Comparison of ENCODE assay signal across 1 cellular context in genomic region chr1:109617291-109617801, GRCh38.
TF ChIP-seq lines count a peak whose summit lies in the region.

No MANE protein-coding gene starts in this region.

TF ChIP-seq in HepG2, 621 proteins besides CTCF, POLR2A, EP300 and RAD21 (continued from another document):
- TF ChIP-seq SKIL (CRISPR knock-in tag; IDR thresholded peaks at IDR 0.05; ENCODE audit: borderline replicate concordance) (no peak), FOSL1 (CRISPR knock-in tag; IDR thresholded peaks at IDR 0.05; ENCODE audit: borderline replicate concordance) (peak; percentile 75), TRAFD1 (CRISPR knock-in tag; IDR thresholded peaks at IDR 0.05; ENCODE audit: borderline replicate concordance) (no peak), ZNF343 (CRISPR knock-in tag; IDR thresholded peaks at IDR 0.05) (no peak), ATF3 (CRISPR knock-in tag; IDR thresholded peaks at IDR 0.05) (peak; percentile 60; the same call in 1 of the 2 replicates), SAFB2 (CRISPR knock-in tag; IDR thresholded peaks at IDR 0.05; ENCODE audit: borderline replicate concordance, low read depth) (no peak), BCL6 (CRISPR knock-in tag; IDR thresholded peaks at IDR 0.05) (no peak), SOX5 (CRISPR knock-in tag; IDR thresholded peaks at IDR 0.05; ENCODE audit: borderline replicate concordance) (peak; percentile 69; the same call in 1 of the 2 replicates), ZNF232 (CRISPR knock-in tag; IDR thresholded peaks at IDR 0.05; ENCODE audit: borderline replicate concordance) (no peak), HINFP (CRISPR knock-in tag; IDR thresholded peaks at IDR 0.05; ENCODE audit: low read depth) (no peak), SOX13 (IDR thresholded peaks at IDR 0.05) (no peak), SOX13 (CRISPR knock-in tag; conservative IDR thresholded peaks at IDR 0.05 in 1 of 2, IDR thresholded peaks at IDR 0.05 in 1 of 2) (peak in 1 of 2 experiments; percentile 70; a peak in 2 of 4 replicates), SP1 (IDR thresholded peaks at IDR 0.05) (no peak), SP1 (CRISPR knock-in tag; IDR thresholded peaks at IDR 0.05) (no peak), ZGPAT (CRISPR knock-in tag; IDR thresholded peaks at IDR 0.05) (no peak), CREBL2 (CRISPR knock-in tag; IDR thresholded peaks at IDR 0.05; ENCODE audit: borderline replicate concordance) (no peak), ZHX2 (IDR thresholded peaks at IDR 0.05; ENCODE audit: low read depth) (no peak), ZHX2 (CRISPR knock-in tag; IDR thresholded peaks at IDR 0.05; ENCODE audit: borderline replicate concordance) (no peak), ARNT2 (CRISPR knock-in tag; IDR thresholded peaks at IDR 0.05; ENCODE audit: low read depth) (no peak)
